23 cellular contexts compared by ENCODE assay signal in genomic region chr19:11182994-11183393, GRCh38. TPM values are rescaled to one million over a fixed set of nuclear protein-coding genes. Genes with fewer than 3 reads are reported as not detected.
"Had no signal": no experiment of that assay in that cellular context is flagged by ENCODE, and none has a peak within 500 bp of the region (broad histone marks: within the 10 kb centered on the region; RNA-seq: fewer than 3 reads in every experiment).

No MANE protein-coding gene starts in this region.

- H3K27me3 ChIP-seq: colonic mucosa, heart left ventricle, tibial nerve, upper lobe of right lung had no signal

- H3K27ac ChIP-seq: colonic mucosa, upper lobe of right lung had no signal

- DNase-seq: colonic mucosa; dermis blood vessel endothelial cell; erythroblast; foreskin melanocyte; heart left ventricle; hippocampal formation; kidney glomerular epithelial cell; mammary epithelial cell; naive thymus-derived CD4-positive, alpha-beta T cell; nephron progenitor cell; posterior cingulate gyrus; small intestine; stimulated activated CD4-positive, alpha-beta T cell treated with anti-CD3 and anti-CD28 coated beads, Interleukin-12 subunit alpha, Interleukin-12 subunit beta, amount 100 ng/mL, for 4 hours; stimulated activated naive CD4-positive, alpha-beta T cell; upper lobe of right lung had no signal

- H3K9me3 ChIP-seq: colonic mucosa, upper lobe of right lung had no signal

- ATAC-seq: heart left ventricle; naive thymus-derived CD4-positive, alpha-beta T cell; upper lobe of right lung had no signal

- H3K27ac Mint-ChIP-seq: nephron progenitor cell had no signal

- H3K4me3 Mint-ChIP-seq: naive thymus-derived CD4-positive, alpha-beta T cell; nephron progenitor cell had no signal

- H3K36me3 ChIP-seq: colonic mucosa had no signal

- FAIRE-seq: endothelial cell of umbilical vein, islet of Langerhans, small intestine had no signal

- H3K4me3 ChIP-seq: colonic mucosa, heart left ventricle, tibial nerve, upper lobe of right lung had no signal

- H3K36me3 Mint-ChIP-seq: naive thymus-derived CD4-positive, alpha-beta T cell had no signal

RNA-seq across cellular contexts. Expression of gene KANK2, which starts 14.4 kb away (rescaled TPM):
- polyA plus RNA-seq: naive thymus-derived CD4-positive, alpha-beta T cell had no signal

RNA-seq across cellular contexts. Expression of gene ANGPTL8, which starts 56.4 kb away (rescaled TPM):
- total RNA-seq: cerebellum; colonic mucosa; dermis blood vessel endothelial cell; endothelial cell of umbilical vein; glomerular endothelial cell; lower leg skin; mammary epithelial cell; mononuclear cell; naive thymus-derived CD4-positive, alpha-beta T cell; pulmonary artery endothelial cell; upper lobe of right lung had no signal
- polyA plus RNA-seq: endothelial cell of umbilical vein; mammary epithelial cell; naive thymus-derived CD4-positive, alpha-beta T cell had no signal
